Comparison of ENCODE assay signal across 24 cellular contexts in genomic region chr5:90747693-90748092, GRCh38.
DNase-seq lines count a peak whose midpoint lies in the region; ATAC-seq, FAIRE-seq and TF ChIP-seq lines count a peak whose summit lies in the region.
"Had no signal": no experiment of that assay in that cellular context is flagged by ENCODE, and none has a peak within 500 bp of the region (broad histone marks: within the 10 kb centered on the region; RNA-seq: fewer than 3 reads in every experiment).

No MANE protein-coding gene starts in this region.

- in situ Hi-C loops in Caki2 (cut with HindIII; ENCODE audit: low pct_unique_long_range_greater_than_20kb, low sequenced_read_pairs) = no loop called here

- H3K4me3 Mint-ChIP-seq in WTC11 = no peak overlapping the region
- H3K4me3 Mint-ChIP-seq: activated naive CD4-positive, alpha-beta T cell treated with anti-CD3 and anti-CD28 coated beads for 36 hours; activated T-cell treated with anti-CD3 and anti-CD28 coated beads, Interleukin-2, amount 50 U/mL, for 4 hours; CD4-positive, alpha-beta memory T cell; IgD-negative memory B cell; nephron progenitor cell had no signal

- no peaks in the 10 kb centered on the region for H3K27me3 Mint-ChIP-seq in WTC11 (ENCODE audit: low read depth)

- TF ChIP-seq CTCF in WTC11 (IDR thresholded peaks at IDR 0.05) = no peak

- peak; percentile 88 for ATAC-seq in WTC11
- ATAC-seq in GM19397 (IDR thresholded peaks at IDR 0.05; ENCODE audit: unreplicated experiment) = no peak
- ATAC-seq in HG03280 (IDR thresholded peaks at IDR 0.05; ENCODE audit: unreplicated experiment) = no peak
- ATAC-seq: activated CD4-positive, CD25-positive, alpha-beta regulatory T cell treated with anti-CD3 and anti-CD28 coated beads, Interleukin-2, amount 50 U/mL, for 24 hours; activated T-cell treated with anti-CD3 and anti-CD28 coated beads, Interleukin-2, amount 50 U/mL, for 4 hours; gastroesophageal sphincter; left lobe of liver; SK-N-SH treated with all-trans-retinoic acid at 6 μM for 48 hours had no signal

- peak; percentile 13 for DNase-seq in Caki2 (ENCODE audit: low read depth)
- DNase-seq in HTR-8/SVneo (ENCODE audit: insufficient read length, low spot score) = peak; percentile 2
- DNase-seq in WTC11 (ENCODE audit: low spot score) = no peak
- DNase-seq in left kidney (ENCODE audit: low read depth, low spot score) = peak; percentile 56
- DNase-seq in mucosa of gallbladder (ENCODE audit: low spot score) = no peak
- DNase-seq: activated CD8-positive, alpha-beta memory T cell treated with anti-CD3 and anti-CD28 coated beads for 24 hours; activated naive CD4-positive, alpha-beta T cell treated with anti-CD3 and anti-CD28 coated beads for 36 hours; activated T-cell treated with anti-CD3 and anti-CD28 coated beads, Interleukin-2, amount 50 U/mL, for 4 hours; CD4-positive, alpha-beta memory T cell; cerebellar nuclear complex; DMS79; midbrain; MM.1S; nephron progenitor cell; stimulated activated CD4-positive, alpha-beta T cell treated with anti-CD3 and anti-CD28 coated beads, Interleukin-1b, Interleukin-23, amount 100 ng/mL, for 48 hours; stimulated activated naive CD4-positive, alpha-beta T cell had no signal

- H3K9me3 Mint-ChIP-seq in WTC11 = no peaks in the 10 kb centered on the region
- H3K9me3 Mint-ChIP-seq: activated naive CD4-positive, alpha-beta T cell treated with anti-CD3 and anti-CD28 coated beads for 36 hours; activated T-cell treated with anti-CD3 and anti-CD28 coated beads, Interleukin-2, amount 50 U/mL, for 4 hours had no signal

- peak overlapping the region; percentile 7; the same call in 1 of the 2 replicates for H3K27ac Mint-ChIP-seq in WTC11
- H3K27ac Mint-ChIP-seq: activated naive CD4-positive, alpha-beta T cell treated with anti-CD3 and anti-CD28 coated beads for 36 hours; CD4-positive, alpha-beta memory T cell; IgD-negative memory B cell; nephron progenitor cell had no signal

- POLR2A ChIA-PET in WTC11 (lab: Charles Lee) = no interaction called here

- FAIRE-seq in HTR-8/SVneo (lab: Jason Lieb, UNC) = no peak
- FAIRE-seq: RCC 7860 had no signal

- CTCF ChIA-PET in WTC11 (lab: Charles Lee) = no interaction called here

- H3K36me3 Mint-ChIP-seq in WTC11 = peaks cover 35% of the 10 kb centered on the region
- H3K36me3 Mint-ChIP-seq: CD4-positive, alpha-beta memory T cell; IgD-negative memory B cell had no signal

- H3K4me1 Mint-ChIP-seq in WTC11 = peaks cover 24% of the 10 kb centered on the region
- H3K4me1 Mint-ChIP-seq: CD4-positive, alpha-beta memory T cell; IgD-negative memory B cell; nephron progenitor cell had no signal

TF ChIP-seq in WTC11, 78 proteins besides CTCF, POLR2A, EP300 and RAD21:
- TF ChIP-seq ELF4 (CRISPR knock-in tag; IDR thresholded peaks at IDR 0.05; ENCODE audit: low read depth) (no peak), ATF2 (CRISPR knock-in tag; IDR thresholded peaks at IDR 0.05; ENCODE audit: borderline replicate concordance, low read depth) (no peak), ZBTB21 (CRISPR knock-in tag; IDR thresholded peaks at IDR 0.05; ENCODE audit: borderline replicate concordance) (no peak), ZNF671 (CRISPR knock-in tag; IDR thresholded peaks at IDR 0.05) (no peak), E2F1 (CRISPR knock-in tag; IDR thresholded peaks at IDR 0.05) (no peak), ZNF416 (CRISPR knock-in tag; IDR thresholded peaks at IDR 0.05) (no peak), NFATC4 (CRISPR knock-in tag; IDR thresholded peaks at IDR 0.05) (no peak), ATF1 (CRISPR knock-in tag; IDR thresholded peaks at IDR 0.05) (no peak), ZNF396 (CRISPR knock-in tag; IDR thresholded peaks at IDR 0.05; ENCODE audit: borderline replicate concordance) (no peak), ESRRA (CRISPR knock-in tag; IDR thresholded peaks at IDR 0.05; ENCODE audit: borderline replicate concordance) (no peak)

Comparison
In these comparisons a context has a peak if more than half of its experiments do, and no peak if none do; other contexts are left out.
1. DNase-seq: peak in Caki2 (single experiment), HTR-8/SVneo (single experiment) and left kidney (single experiment); none in WTC11 (single experiment) and mucosa of gallbladder (single experiment).